ENCODE assay signal across 9 cellular contexts in the genomic region with DNA sequence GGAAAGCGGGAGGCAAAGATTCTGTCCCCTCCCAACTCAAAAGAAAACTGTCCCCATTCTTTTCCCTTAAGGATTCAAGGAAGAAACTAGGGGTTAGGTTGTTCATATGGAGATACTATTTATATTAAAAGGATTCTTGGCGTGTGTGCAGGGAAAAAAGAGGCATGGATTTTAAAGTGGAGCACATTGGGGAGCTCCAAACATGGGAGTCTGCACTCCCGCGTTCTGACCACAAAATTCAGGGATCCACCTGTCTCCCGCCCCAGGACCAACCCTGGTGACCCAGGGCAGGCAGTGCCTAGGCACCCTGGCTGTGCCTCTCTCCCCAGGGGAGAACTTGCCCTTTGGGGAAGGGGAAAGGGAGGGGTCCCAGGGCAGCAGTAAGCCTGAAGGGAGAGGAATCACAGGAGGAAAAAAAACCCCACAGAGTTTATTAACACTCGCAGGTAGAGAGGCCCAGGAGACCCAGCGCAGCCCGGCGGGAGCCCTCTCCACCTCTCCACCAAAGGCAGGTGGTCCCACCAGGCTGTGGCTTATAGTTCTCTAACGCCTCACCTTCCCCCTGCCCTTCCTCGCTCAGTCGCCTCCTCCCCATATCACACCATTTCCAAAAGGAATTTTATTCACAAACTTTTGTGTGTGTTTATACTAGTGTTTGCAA. TPM values are rescaled to one million over a fixed set of nuclear protein-coding genes. Genes with fewer than 3 reads are reported as not detected.
DNase-seq lines count a peak whose midpoint lies in the region; ATAC-seq and TF ChIP-seq lines count a peak whose summit lies in the region.
"Had no signal": no experiment of that assay in that cellular context is flagged by ENCODE, and none has a peak within 500 bp of the region (broad histone marks: within the 10 kb centered on the region; RNA-seq: fewer than 3 reads in every experiment).

No MANE protein-coding gene starts in this region.

- H3K27ac ChIP-seq in RWPE1: peak overlapping the region; percentile 100
- H3K27ac ChIP-seq in esophagus muscularis mucosa (replicated peaks in 1 of 4): peak overlapping the region; percentile 97 to 100 (median 98)
- H3K27ac ChIP-seq: parathyroid adenoma had no signal

- peak overlapping the region; percentile 71; the same call in 1 of the 2 replicates for H3K4me3 ChIP-seq in GM08714 (ENCODE audit: low read length)
- peak overlapping the region; percentile 96 to 99 (median 97) for H3K4me3 ChIP-seq in esophagus muscularis mucosa
- H3K4me3 ChIP-seq in retinal pigment epithelial cell (ENCODE audit: low read length): peak overlapping the region; percentile 63

- no peak for TF ChIP-seq EP300 in esophagus muscularis mucosa (IDR thresholded peaks at IDR 0.05)

- H3K4me1 ChIP-seq in esophagus muscularis mucosa: peaks cover 43 to 70% (median 66%) of the 10 kb centered on the region in 4 donors

- 48% methylated on average over 12 of the region's 12 CpGs for WGBS in esophagus muscularis mucosa

- peaks cover 0 to 2% (median 2%) of the 10 kb centered on the region in 4 donors for H3K36me3 ChIP-seq in esophagus muscularis mucosa

- intact Hi-C loops in esophagus muscularis mucosa (cut with DNase I) (loop anchor here (10.0 kb wide), 1 partner anchor 268 kb away; no protein-coding TSS in a partner anchor), left colon (cut with DNase I, micrococcal nuclease) (no loop called here)

- H3K9me3 ChIP-seq in esophagus muscularis mucosa: no peaks in the 10 kb centered on the region

- no peak for DNase-seq in RWPE1 (ENCODE audit: low spot score)
- peak; percentile 78 for DNase-seq in esophagus muscularis mucosa (ENCODE audit: extremely low spot score)
- DNase-seq in retinal pigment epithelial cell (ENCODE audit: low read depth): no peak
- DNase-seq in HK-2 (ENCODE audit: unreplicated experiment): no peak
- no peak for DNase-seq in GM03348 (ENCODE audit: low spot score)
- DNase-seq in left colon: no peak
- DNase-seq in pons (ENCODE audit: low spot score): no peak

- TF ChIP-seq CTCF in RWPE1 (conservative IDR thresholded peaks at IDR 0.05; ENCODE audit: low read depth): no peak
- TF ChIP-seq CTCF in esophagus muscularis mucosa (IDR thresholded peaks at IDR 0.05): no peak
- TF ChIP-seq CTCF in retinal pigment epithelial cell (conservative IDR thresholded peaks at IDR 0.05; ENCODE audit: low read depth, low read length): no peak

- no peaks in the 10 kb centered on the region for H3K27me3 ChIP-seq in esophagus muscularis mucosa

- no peak for ATAC-seq in left colon

- no peak for TF ChIP-seq POLR2A in esophagus muscularis mucosa (IDR thresholded peaks at IDR 0.05; ENCODE audit: low read depth)

- POLR2A ChIA-PET in RWPE1 (lab: Yijun Ruan, JAX; ENCODE audit: low non-redundant PET): no interaction called here

- CTCF ChIA-PET in RWPE1 (lab: Yijun Ruan, JAX): interaction anchor here (0.5 kb wide), 1 partner anchor 346 kb away, joined by 4 read pairs; no protein-coding TSS in a partner anchor

RNA-seq across cellular contexts. Expression of gene PTGR3, which starts 2.2 kb away (rescaled TPM):
- total RNA-seq in esophagus muscularis mucosa (10 to 100 TPM in 3 of 4 donors, 1 to 10 TPM in 1; 9.6 to 27.5 (median 20.1) TPM), left colon (10 to 100 TPM; 42.9 to 54.6 TPM)

RNA-seq across cellular contexts. Expression of gene TSHZ1, which starts 3.8 kb away (rescaled TPM):
- 10 to 100 TPM; 17.9 to 41.7 (median 32.2) TPM for total RNA-seq in esophagus muscularis mucosa
- total RNA-seq in left colon: 10 to 100 TPM; 24.8 to 34.1 TPM
